8 cellular contexts compared by ENCODE assay signal in genomic region chr3:45225465-45226205, GRCh38. TPM values are rescaled to one million over a fixed set of nuclear protein-coding genes. Genes with fewer than 3 reads are reported as not detected.
DNase-seq lines count a peak whose midpoint lies in the region; ATAC-seq, FAIRE-seq and TF ChIP-seq lines count a peak whose summit lies in the region.

No MANE protein-coding gene starts in this region.

- BruUV-seq in Calu3 (replicated peaks; lab: Mats Ljungman, UMichigan) = no TSS peak

- WGBS in pancreas, 2 donors = 1% methylated on average over 56 to 131 of the region's 131 CpGs

- ATAC-seq in GM21447 (IDR thresholded peaks at IDR 0.05; ENCODE audit: unreplicated experiment) (peak; percentile 26), foreskin keratinocyte (peak; percentile 38), pancreas (peak in 1 of 4 donors; percentile 13), HG03097 (IDR thresholded peaks at IDR 0.05; ENCODE audit: low FRiP score, unreplicated experiment) (no peak)

- DNase-seq in Calu3 (peak; percentile 24), LNCaP clone FGC (ENCODE audit: low read depth) (no peak), foreskin keratinocyte (no peak), pancreas (peak in 3 of 6 donors; percentile 22 to 73 (median 69)), SHP77 treated with DMSO at 0.1 percent for 48 hours (lab: John Stamatoyannopoulos, UW) (no peak)
- DNase-seq in activated T-cell treated with anti-CD3 and anti-CD28 coated beads, Interleukin-2, amount 50 U/mL, for 24 hours = peak; percentile 65

- no peaks in the 10 kb centered on the region for H3K9me3 ChIP-seq in pancreas

- peaks cover 41% of the 10 kb centered on the region for H3K27me3 Mint-ChIP-seq in Calu3 (ENCODE audit: unreplicated experiment)
- H3K27me3 Mint-ChIP-seq in activated T-cell treated with anti-CD3 and anti-CD28 coated beads, Interleukin-2, amount 50 U/mL, for 24 hours = peaks cover 76% of the 10 kb centered on the region

- H3K36me3 ChIP-seq in pancreas = no peaks in the 10 kb centered on the region

- H3K27ac Mint-ChIP-seq in Calu3 (ENCODE audit: unreplicated experiment) = no peak overlapping the region
- H3K27ac Mint-ChIP-seq in activated T-cell treated with anti-CD3 and anti-CD28 coated beads, Interleukin-2, amount 50 U/mL, for 24 hours = no peak overlapping the region

- H3K4me3 Mint-ChIP-seq in Calu3 (ENCODE audit: low read depth, unreplicated experiment) = peak overlapping the region; percentile 75
- no peak overlapping the region for H3K4me3 Mint-ChIP-seq in activated T-cell treated with anti-CD3 and anti-CD28 coated beads, Interleukin-2, amount 50 U/mL, for 24 hours

- H3K4me3 ChIP-seq in LNCaP clone FGC (ENCODE audit: low read depth, low read length) = peak overlapping the region; percentile 40
- H3K4me3 ChIP-seq in pancreas = peak overlapping the region; percentile 15 to 48 (median 42)

- FAIRE-seq in pancreas (lab: Jason Lieb, UNC) = no peak

- H3K27ac ChIP-seq in foreskin keratinocyte (no peak overlapping the region), pancreas (no peak overlapping the region)

- H3K27me3 ChIP-seq in foreskin keratinocyte = peaks cover 13% of the 10 kb centered on the region
- H3K27me3 ChIP-seq in pancreas = no peaks in the 10 kb centered on the region

- intact Hi-C loops in Calu3 (cut with micrococcal nuclease; ENCODE audit: unreplicated experiment) = loop anchor here (5.0 to 10.0 kb wide), 3 partner anchors 257 to 429 kb away; no protein-coding TSS in a partner anchor
- intact Hi-C loops in pancreas (cut with DNase I) = loop anchor here in 1 of 3 donors (10.0 kb wide), 1 partner anchor 269 kb away; no protein-coding TSS in a partner anchor

- CTCF ChIA-PET in Calu3 (lab: Charles Lee) = interaction anchor here (0.5 to 2.6 kb wide), 5 partner anchors 15 to 471 kb away, joined by 3 to 12 read pairs (median 7); no protein-coding TSS in a partner anchor

- TF ChIP-seq CTCF in Calu3 (IDR thresholded peaks at IDR 0.05; ENCODE audit: unreplicated experiment) = no peak
- TF ChIP-seq CTCF in LNCaP clone FGC (IDR thresholded peaks at IDR 0.05; ENCODE audit: control insufficient read depth, extremely low read depth, insufficient read depth) = no peak
- no peak for TF ChIP-seq CTCF in foreskin keratinocyte (conservative IDR thresholded peaks at IDR 0.05)
- TF ChIP-seq CTCF in pancreas (IDR thresholded peaks at IDR 0.05) = no peak

- H3K4me1 ChIP-seq in foreskin keratinocyte (peaks cover 11% of the 10 kb centered on the region), pancreas (no peaks in the 10 kb centered on the region)

- H3K4me1 Mint-ChIP-seq in Calu3 (ENCODE audit: low read depth, unreplicated experiment) = no peaks in the 10 kb centered on the region
- peaks cover 15% of the 10 kb centered on the region for H3K4me1 Mint-ChIP-seq in activated T-cell treated with anti-CD3 and anti-CD28 coated beads, Interleukin-2, amount 50 U/mL, for 24 hours (ENCODE audit: low read depth)

- peaks cover 9% of the 10 kb centered on the region for H3K36me3 Mint-ChIP-seq in Calu3 (ENCODE audit: insufficient read depth, unreplicated experiment)
- no peaks in the 10 kb centered on the region for H3K36me3 Mint-ChIP-seq in activated T-cell treated with anti-CD3 and anti-CD28 coated beads, Interleukin-2, amount 50 U/mL, for 24 hours (ENCODE audit: low read depth)

- H3K9me3 Mint-ChIP-seq in Calu3 (ENCODE audit: low read depth, unreplicated experiment) = no peaks in the 10 kb centered on the region
- H3K9me3 Mint-ChIP-seq in activated T-cell treated with anti-CD3 and anti-CD28 coated beads, Interleukin-2, amount 50 U/mL, for 24 hours = no peaks in the 10 kb centered on the region

RNA-seq across cellular contexts. Expression of gene TMEM158, which starts 0.5 kb away (rescaled TPM):
- total RNA-seq in Calu3 (2022) = 2.2 and 2.5 TPM in 2 replicates
- total RNA-seq in foreskin keratinocyte = 3.4 and 3.5 TPM in 2 replicates
- 5.6 and 5.8 TPM in 2 replicates for polyA plus RNA-seq in foreskin keratinocyte
- 1 to 10 TPM; 1.3 to 5.4 (median 2.1) TPM for total RNA-seq in pancreas
- 1 to 10 TPM; 2.3 to 4.8 TPM for polyA plus RNA-seq in pancreas

Comparison
In these comparisons a context has a peak if more than half of its experiments do, and no peak if none do; other contexts are left out.
1. DNase-seq: peak in Calu3 (single experiment) and activated T-cell treated with anti-CD3 and anti-CD28 coated beads, Interleukin-2, amount 50 U/mL, for 24 hours (single experiment); none in LNCaP clone FGC (single experiment), foreskin keratinocyte (0 of 2) and SHP77 treated with DMSO at 0.1 percent for 48 hours (single experiment).